Comparison of ENCODE assay signal across 9 cellular contexts in genomic region chr14:90760591-90761316, GRCh38. TPM values are rescaled to one million over a fixed set of nuclear protein-coding genes. Genes with fewer than 3 reads are reported as not detected.
DNase-seq lines count a peak whose midpoint lies in the region; ATAC-seq and TF ChIP-seq lines count a peak whose summit lies in the region.
"Had no signal": no experiment of that assay in that cellular context is flagged by ENCODE, and none has a peak within 500 bp of the region (broad histone marks: within the 10 kb centered on the region; RNA-seq: fewer than 3 reads in every experiment).

No MANE protein-coding gene starts in this region.

- 88% methylated on average over 4 of the region's 4 CpGs for WGBS in liver

- no peaks in the 10 kb centered on the region for H3K27me3 ChIP-seq in WERI-Rb-1 (ENCODE audit: insufficient read depth, low read depth, severe bottlenecking)
- no peaks in the 10 kb centered on the region for H3K27me3 ChIP-seq in liver (ENCODE audit: control insufficient read depth in 4 of 4, insufficient read depth in 4 of 4, low read length in 3 of 4)

- TF ChIP-seq RAD21 in liver (IDR thresholded peaks at IDR 0.05): peak; percentile 42 to 69

- H3K9me3 ChIP-seq in WERI-Rb-1 (ENCODE audit: severe bottlenecking): peaks cover 3% of the 10 kb centered on the region
- no peaks in the 10 kb centered on the region for H3K9me3 ChIP-seq in liver (ENCODE audit: control insufficient read depth in 4 of 4, low read length in 3 of 4)

- no peak overlapping the region for H3K9ac ChIP-seq in liver (ENCODE audit: low read depth in 1 of 2, low read length in 2 of 2)

- H3K4me3 ChIP-seq in WERI-Rb-1 (ENCODE audit: low read depth, low read length): no peak overlapping the region
- H3K4me3 ChIP-seq in liver (ENCODE audit: low read depth in 1 of 3, low read length in 3 of 3): no peak overlapping the region
- H3K4me3 ChIP-seq: skin epidermis had no signal

- H3K27ac ChIP-seq in WERI-Rb-1 (no peak overlapping the region), liver (ENCODE audit: low read depth in 1 of 2, low read length in 2 of 2) (no peak overlapping the region)

- peaks cover 0 to 12% (median 6%) of the 10 kb centered on the region in 4 donors for H3K4me1 ChIP-seq in liver (ENCODE audit: control insufficient read depth in 4 of 4, insufficient read depth in 4 of 4, low read length in 3 of 4)

- TF ChIP-seq CTCF in WERI-Rb-1 (IDR thresholded peaks at IDR 0.05; ENCODE audit: low read depth, low read length) (peak; percentile 72), liver (IDR thresholded peaks at IDR 0.05; ENCODE audit: low read depth, low read length, missing input control) (peak; percentile 55)

- peak; percentile 64 for DNase-seq in DMS53 (lab: John Stamatoyannopoulos, UW)
- DNase-seq in Kasumi-1 (lab: John Stamatoyannopoulos, UW): peak; percentile 46 to 60
- DNase-seq in WERI-Rb-1: peak; percentile 36

- H3K36me3 ChIP-seq in WERI-Rb-1: peaks cover 39% of the 10 kb centered on the region
- no peaks in the 10 kb centered on the region for H3K36me3 ChIP-seq in liver (ENCODE audit: control insufficient read depth in 4 of 4, insufficient read depth in 3 of 4, low read depth in 1 of 4, low read length in 3 of 4)

- ATAC-seq in HG03025 (IDR thresholded peaks at IDR 0.05; ENCODE audit: low FRiP score, unreplicated experiment) (no peak), GM18502 (IDR thresholded peaks at IDR 0.05; ENCODE audit: poor library complexity, unreplicated experiment) (no peak), HG02973 (IDR thresholded peaks at IDR 0.05; ENCODE audit: unreplicated experiment) (no peak), HG03159 (IDR thresholded peaks at IDR 0.05; ENCODE audit: unreplicated experiment) (no peak)

TF ChIP-seq in liver, 16 proteins besides CTCF, POLR2A, EP300 and RAD21:
- TF ChIP-seq YY1 (IDR thresholded peaks at IDR 0.05) (no peak), GABPA (IDR thresholded peaks at IDR 0.05 in 1 of 2, conservative IDR thresholded peaks at IDR 0.05 in 1 of 2) (no peak), HNF4A (conservative IDR thresholded peaks at IDR 0.05) (no peak), RXRA (IDR thresholded peaks at IDR 0.05) (no peak), EGR1 (IDR thresholded peaks at IDR 0.05; ENCODE audit: low read depth in 2 of 2) (no peak), NR2F2 (IDR thresholded peaks at IDR 0.05) (no peak), HNF4G (IDR thresholded peaks at IDR 0.05) (no peak), REST (IDR thresholded peaks at IDR 0.05) (no peak), SP1 (IDR thresholded peaks at IDR 0.05) (no peak), ZBTB33 (IDR thresholded peaks at IDR 0.05) (no peak), FOXA2 (IDR thresholded peaks at IDR 0.05) (no peak), MAX (IDR thresholded peaks at IDR 0.05) (no peak)
TF ChIP-seq in liver: peak in this region for 0.

RNA-seq across cellular contexts. Expression of gene TTC7B, which starts 55.5 kb away (rescaled TPM):
- 10 to 100 TPM in 1 of 2 donors, 1 to 10 TPM in 1; 9.1 to 31.0 TPM for total RNA-seq in liver
- 10 to 100 TPM in 1 of 2 donors, 1 to 10 TPM in 1; 9.5 to 15.4 TPM for polyA plus RNA-seq in liver
